19 cellular contexts compared by ENCODE assay signal in genomic region chr7:157986051-157986450, GRCh38.
DNase-seq lines count a peak whose midpoint lies in the region; ATAC-seq, FAIRE-seq and TF ChIP-seq lines count a peak whose summit lies in the region.
"Had no signal": no experiment of that assay in that cellular context is flagged by ENCODE, and none has a peak within 500 bp of the region (broad histone marks: within the 10 kb centered on the region; RNA-seq: fewer than 3 reads in every experiment).

No MANE protein-coding gene starts in this region.

- H4K8ac ChIP-seq in H1 (ENCODE audit: extremely low read depth, insufficient read depth, low read length) (no peak overlapping the region), neuronal stem cell (ENCODE audit: low read depth, low read length) (no peak overlapping the region)

- H3K23ac ChIP-seq in H1 (ENCODE audit: insufficient read length) (no peak overlapping the region), neuronal stem cell (ENCODE audit: low read depth, low read length, poor library complexity) (no peak overlapping the region)

- whole genome bisulfite sequencing in H1 (ENCODE audit: extremely low coverage in 1 of 2, insufficient coverage in 1 of 2, insufficient read length in 1 of 2, insufficient replicate concordance in 2 of 2, low coverage in 1 of 2, low lambda C conversion rate in 2 of 2, missing lambda C conversion rate in 1 of 2), 2 experiments: 95% methylated on average over 12 of the region's 12 CpGs; no CpG with 5 or more reads in 1 of the 2 experiments
- no CpG with 5 or more reads among the region's 12 CpGs for WGBS in neuronal stem cell (ENCODE audit: extremely low coverage in 2 of 2, insufficient read length in 2 of 2, insufficient replicate concordance in 1 of 2), 2 donors
- 79 to 88% (median 84%) methylated on average over 10 to 12 of the region's 12 CpGs for WGBS in spleen, 5 donors

- H3K56ac ChIP-seq in H1 (replicated peaks; ENCODE audit: insufficient read length, low read depth, low read length): no peak overlapping the region

- no peak overlapping the region for H2BK12ac ChIP-seq in H1 (ENCODE audit: low read depth, low read length)
- no peak overlapping the region for H2BK12ac ChIP-seq in neuronal stem cell (ENCODE audit: low read length)

- no peaks in the 10 kb centered on the region for H3K79me2 ChIP-seq in H1 (ENCODE audit: control insufficient read depth in 1 of 2, insufficient read depth in 2 of 2, low read length in 2 of 2)

- no peak for TF ChIP-seq CTCF in RWPE2 (IDR thresholded peaks at IDR 0.05; ENCODE audit: poor library complexity, severe bottlenecking)
- TF ChIP-seq CTCF in H1 (IDR thresholded peaks at IDR 0.05; ENCODE audit: control extremely low read depth in 1 of 3, insufficient read depth in 1 of 3, low read depth in 1 of 3, low read length in 3 of 3): no peak
- TF ChIP-seq CTCF in spleen (IDR thresholded peaks at IDR 0.05 in 8 of 11, conservative IDR thresholded peaks at IDR 0.05 in 3 of 11): no peak

- CTCF ChIA-PET in H1 (lab: Charles Lee; ENCODE audit: partially characterized antibody): interaction anchor here (0.8 to 2.2 kb wide), 2 partner anchors 10 kb away, joined by 3 to 6 read pairs; no protein-coding TSS in a partner anchor

- H3K4me2 ChIP-seq in H1 (ENCODE audit: insufficient read depth in 1 of 2, low read depth in 2 of 2, low read length in 2 of 2) (no peak overlapping the region), neuronal stem cell (ENCODE audit: insufficient read depth, low read length, poor library complexity, severe bottlenecking) (no peak overlapping the region)

- H2BK20ac ChIP-seq in H1 (ENCODE audit: low read length): no peak overlapping the region

- FAIRE-seq in H1 (lab: Jason Lieb, UNC) (no peak), H54 (lab: Jason Lieb, UNC) (no peak)
- FAIRE-seq: D721Med, GM12891, GM18507 had no signal

- H3K27ac ChIP-seq in RWPE2 (ENCODE audit: poor library complexity, severe bottlenecking) (no peak overlapping the region), H1 (ENCODE audit: low read depth, low read length) (no peak overlapping the region), neuronal stem cell (replicated peaks; ENCODE audit: low read length) (no peak overlapping the region), spleen (no peak overlapping the region)
- H3K27ac ChIP-seq: C4-2B, GM23248 had no signal

- DNase-seq in RWPE2 (ENCODE audit: low spot score) (peak; percentile 2), H1 (ENCODE audit: low read depth in 1 of 2, low spot score in 2 of 2) (no peak), neuronal stem cell (ENCODE audit: low spot score) (no peak), spleen (peak; percentile 44), SHP77 treated with DMSO at 0.1 percent for 48 hours (lab: John Stamatoyannopoulos, UW) (no peak), H54 (ENCODE audit: insufficient read length, low spot score) (no peak), DMS53 (lab: John Stamatoyannopoulos, UW) (no peak)
- DNase-seq: CD4-positive, alpha-beta T cell; CD8-positive, alpha-beta memory T cell; DMS 273 treated with DMSO at 0.1 percent for 48 hours; DMS79 treated with DMSO at 0.1 percent for 48 hours; GF-D8; GM23248; HCEC 1CT had no signal

- H2BK5ac ChIP-seq in H1 (ENCODE audit: low read depth, low read length) (no peak overlapping the region), neuronal stem cell (ENCODE audit: low read length) (no peak overlapping the region)

- H4K5ac ChIP-seq in H1 (ENCODE audit: insufficient read length, low read depth, low read length): no peak overlapping the region

- POLR2A ChIA-PET in H1 (lab: Charles Lee; ENCODE audit: partially characterized antibody): no interaction called here

- no peak overlapping the region for H3K4me3 ChIP-seq in RWPE2 (ENCODE audit: severe bottlenecking)
- H3K4me3 ChIP-seq in H1 (ENCODE audit: extremely low read depth in 1 of 4, insufficient read depth in 2 of 4, low read depth in 3 of 4, low read length in 4 of 4): no peak overlapping the region
- no peak overlapping the region for H3K4me3 ChIP-seq in neuronal stem cell (ENCODE audit: low read length in 2 of 2)
- no peak overlapping the region for H3K4me3 ChIP-seq in spleen
- H3K4me3 ChIP-seq: GM23248 had no signal

- no peak overlapping the region for H2BK120ac ChIP-seq in H1 (replicated peaks; ENCODE audit: low read depth, low read length)
- no peak overlapping the region for H2BK120ac ChIP-seq in neuronal stem cell (ENCODE audit: low read depth, low read length)

- TF ChIP-seq POLR2A in H1 (IDR thresholded peaks at IDR 0.05; ENCODE audit: control extremely low read depth in 1 of 2, low read depth in 2 of 2, low read length in 2 of 2) (no peak), spleen (IDR thresholded peaks at IDR 0.05) (no peak), H54 (IDR thresholded peaks at IDR 0.05; ENCODE audit: low read depth, low read length) (no peak)

- H3K23me2 ChIP-seq in H1 (ENCODE audit: low read depth, low read length): no peaks in the 10 kb centered on the region

- H3K9ac ChIP-seq in H1 (replicated peaks in 1 of 4; ENCODE audit: extremely low read depth in 1 of 4, low read depth in 3 of 4, low read length in 3 of 4) (no peak overlapping the region), neuronal stem cell (ENCODE audit: low read depth, low read length, poor library complexity) (no peak overlapping the region)
- H3K9ac ChIP-seq: GM23248 had no signal

- H2AK5ac ChIP-seq in H1 (ENCODE audit: low read depth, low read length) (no peak overlapping the region), neuronal stem cell (ENCODE audit: low read depth, low read length) (no peak overlapping the region)

- ATAC-seq in RWPE2 (ENCODE audit: low read depth): no peak
- ATAC-seq in GM18517 (IDR thresholded peaks at IDR 0.05; ENCODE audit: unreplicated experiment): no peak

- TF ChIP-seq RAD21 in H1 (IDR thresholded peaks at IDR 0.05 in 1 of 2, conservative IDR thresholded peaks at IDR 0.05 in 1 of 2; ENCODE audit: low read depth in 2 of 2, low read length in 2 of 2): no peak

- H3K27me3 ChIP-seq in RWPE2 (ENCODE audit: insufficient read depth, poor library complexity, severe bottlenecking) (no peaks in the 10 kb centered on the region), H1 (replicated peaks in 1 of 4; ENCODE audit: control insufficient read depth in 3 of 4, extremely low read depth in 1 of 4, insufficient read depth in 3 of 4, low read length in 3 of 4) (no peaks in the 10 kb centered on the region; a peak in 2 of 7 replicates), neuronal stem cell (ENCODE audit: control insufficient read depth in 3 of 3, insufficient read depth in 3 of 3, low read depth in 1 of 3, low read length in 3 of 3) (peaks cover 0 to 6% (median 0%) of the 10 kb centered on the region in 3 experiments), spleen (replicated peaks in 1 of 7) (peaks cover 0 to 17% (median 0%) of the 10 kb centered on the region in 7 donors)

- H3K4me1 ChIP-seq in RWPE2 (ENCODE audit: insufficient read depth, poor library complexity, severe bottlenecking) (no peaks in the 10 kb centered on the region), H1 (replicated peaks in 1 of 4; ENCODE audit: control insufficient read depth in 3 of 4, insufficient read depth in 4 of 4, low read length in 3 of 4) (peaks cover 0 to 11% (median 4%) of the 10 kb centered on the region in 4 experiments; a peak in 6 of 7 replicates), neuronal stem cell (ENCODE audit: control insufficient read depth in 2 of 2, insufficient read depth in 1 of 2, low read depth in 1 of 2, low read length in 2 of 2) (peaks cover 0 to 13% of the 10 kb centered on the region in 2 donors), spleen (no peaks in the 10 kb centered on the region)

- no peak overlapping the region for H3K4ac ChIP-seq in H1 (replicated peaks; ENCODE audit: insufficient read length, low read depth, low read length)
- H3K4ac ChIP-seq in neuronal stem cell (ENCODE audit: low read length): no peak overlapping the region

- no peaks in the 10 kb centered on the region for H4K20me1 ChIP-seq in H1 (replicated peaks in 1 of 2; ENCODE audit: control insufficient read depth in 1 of 2, insufficient read depth in 2 of 2, low read length in 2 of 2)

- intact Hi-C loops in spleen (cut with DNase I; ENCODE audit: low total_unique reads): no loop called here

- H3K79me1 ChIP-seq in H1 (ENCODE audit: low read depth, low read length): no peaks in the 10 kb centered on the region
- H3K79me1 ChIP-seq in neuronal stem cell (ENCODE audit: low read depth, low read length): peaks cover 2% of the 10 kb centered on the region

- H2AFZ ChIP-seq in H1 (ENCODE audit: low read length) (no peak overlapping the region), neuronal stem cell (ENCODE audit: low read length) (no peak overlapping the region)
- H2AFZ ChIP-seq: GM23248 had no signal

- H3K36me3 ChIP-seq in RWPE2 (ENCODE audit: low read depth): no peaks in the 10 kb centered on the region
- H3K36me3 ChIP-seq in H1 (ENCODE audit: control insufficient read depth in 2 of 4, insufficient read depth in 4 of 4, low read length in 3 of 4): no peaks in the 10 kb centered on the region
- H3K36me3 ChIP-seq in neuronal stem cell (replicated peaks in 1 of 2; ENCODE audit: control insufficient read depth in 2 of 2, insufficient read depth in 2 of 2, low read length in 2 of 2): no peaks in the 10 kb centered on the region
- no peaks in the 10 kb centered on the region for H3K36me3 ChIP-seq in spleen

- H3K9me3 ChIP-seq in RWPE2 (ENCODE audit: severe bottlenecking) (no peaks in the 10 kb centered on the region), H1 (ENCODE audit: insufficient read depth in 2 of 2, low read depth in 1 of 2, low read length in 1 of 2) (peaks cover 0 to 3% of the 10 kb centered on the region in 2 experiments; a peak in 1 of 4 replicates), neuronal stem cell (replicated peaks in 1 of 2; ENCODE audit: control insufficient read depth in 2 of 2, insufficient read depth in 1 of 2, low read depth in 1 of 2, low read length in 2 of 2) (no peaks in the 10 kb centered on the region), spleen (no peaks in the 10 kb centered on the region)

- no peak overlapping the region for H4K91ac ChIP-seq in H1 (replicated peaks; ENCODE audit: insufficient read length, low read length)
- no peak overlapping the region for H4K91ac ChIP-seq in neuronal stem cell (ENCODE audit: low read depth, low read length, poor library complexity)

- 0 out of 2 replicates have a peak overlapping the region, but pooled peaks have one; percentile 49 for H2BK15ac ChIP-seq in H1 (ENCODE audit: low read length)
- no peak overlapping the region for H2BK15ac ChIP-seq in neuronal stem cell (ENCODE audit: low read length)

- H3K18ac ChIP-seq in H1 (ENCODE audit: extremely low read depth, low read length): no peak overlapping the region
- H3K18ac ChIP-seq in neuronal stem cell (ENCODE audit: low read length): peak overlapping the region; percentile 15

- H3K14ac ChIP-seq in H1 (ENCODE audit: insufficient read length) (no peak overlapping the region), neuronal stem cell (ENCODE audit: low read length) (no peak overlapping the region)

- TF ChIP-seq EP300 in H1 (IDR thresholded peaks at IDR 0.05; ENCODE audit: borderline replicate concordance in 1 of 2, low read depth in 2 of 2, low read length in 2 of 2): no peak

TF ChIP-seq in H1, 55 proteins besides CTCF, POLR2A, EP300 and RAD21:
- TF ChIP-seq TAF7 (optimal IDR thresholded peaks at IDR 0.05; ENCODE audit: borderline replicate concordance, low read depth, low read length) (no peak), FOSL1 (IDR thresholded peaks at IDR 0.05; ENCODE audit: insufficient read depth, low read depth, low read length) (no peak), BRCA1 (IDR thresholded peaks at IDR 0.05; ENCODE audit: low read depth, low read length) (no peak)

Comparison
In these comparisons a context has a peak if more than half of its experiments do, and no peak if none do; other contexts are left out.
1. DNase-seq: peak in RWPE2 (single experiment) and spleen (single experiment); none in H1 (0 of 2), neuronal stem cell (single experiment), SHP77 treated with DMSO at 0.1 percent for 48 hours (single experiment), H54 (single experiment) and DMS53 (single experiment).